Comparison of ENCODE assay signal across 36 cellular contexts in genomic region chr2:227383687-227384086, GRCh38. TPM values are rescaled to one million over a fixed set of nuclear protein-coding genes. Genes with fewer than 3 reads are reported as not detected.
"Had no signal": no experiment of that assay in that cellular context is flagged by ENCODE, and none has a peak within 500 bp of the region (broad histone marks: within the 10 kb centered on the region; RNA-seq: fewer than 3 reads in every experiment).

No MANE protein-coding gene starts in this region.

- H3K79me2 ChIP-seq: hepatocyte had no signal

- FAIRE-seq: astrocyte, endothelial cell of umbilical vein, keratinocyte, pancreas had no signal

- ATAC-seq: activated T-cell treated with anti-CD3 and anti-CD28 coated beads, Interleukin-2, amount 50 U/mL, for 4 hours; activated T-helper 17 cell treated with anti-CD3 and anti-CD28 coated beads, Interleukin-2, amount 50 U/mL, for 72 hours; gastrocnemius medialis; left cardiac atrium; left ventricle myocardium superior; naive thymus-derived CD4-positive, alpha-beta T cell; pancreas; psoas muscle had no signal

- H3K36me3 ChIP-seq: brain microvascular endothelial cell, gastrocnemius medialis, pancreas, tibial nerve, WERI-Rb-1 had no signal

- H3K4me2 ChIP-seq: hepatocyte, smooth muscle cell had no signal

- H3K4me1 ChIP-seq: gastrocnemius medialis, pancreas, psoas muscle, tibial nerve had no signal

- DNase-seq: activated CD4-positive, alpha-beta memory T cell treated with anti-CD3 and anti-CD28 coated beads, Interleukin-2, amount 10 ng/mL, durations not matched to agents 7 days and 5 days; activated CD4-positive, alpha-beta T cell treated with anti-CD3 and anti-CD28 coated beads, Interleukin-2, amount 10 ng/mL, durations not matched to agents 24 days and 14 days; activated CD4-positive, CD25-positive, alpha-beta regulatory T cell treated with anti-CD3 and anti-CD28 coated beads, Interleukin-2, amount 50 U/mL, for 72 hours; activated gamma-delta T cell treated with Interleukin-2 at 50 U/mL for 16 hours; activated naive CD4-positive, alpha-beta T cell treated with anti-CD3 and anti-CD28 coated beads, Interleukin-2, amount 50 U/mL, for 16 hours; activated T-cell treated with anti-CD3 and anti-CD28 coated beads, Interleukin-2, amount 50 U/mL, for 4 hours; amniotic stem cell; brain microvascular endothelial cell; cortex of kidney; gastrocnemius medialis; glutamatergic neuron; left cardiac atrium; left ventricle myocardium superior; naive thymus-derived CD4-positive, alpha-beta T cell; pancreas; psoas muscle; stimulated activated CD4-positive, alpha-beta T cell treated with anti-CD3 and anti-CD28 coated beads, Interleukin-2, amount 100 ng/mL, for 24 hours; stimulated activated naive CD4-positive, alpha-beta T cell treated with Interleukin-2 at 50 U/mL for 16 hours; SW 1271; T-helper 9 cell; WERI-Rb-1 had no signal

- H2AFZ ChIP-seq: hepatocyte had no signal

- H3K9me3 ChIP-seq: gastrocnemius medialis, pancreas, psoas muscle, tibial nerve had no signal

- H3K27ac ChIP-seq: brain microvascular endothelial cell, gastrocnemius medialis, pancreas, psoas muscle, WERI-Rb-1 had no signal

- H3K27me3 ChIP-seq: brain microvascular endothelial cell, hepatocyte, pancreas, tibial nerve had no signal

- H3K4me3 ChIP-seq: gastrocnemius medialis, hepatocyte, pancreas, psoas muscle, smooth muscle cell, tibial nerve had no signal

RNA-seq across cellular contexts. Expression of gene SCYGR1, which starts 4.1 kb away (rescaled TPM):
- total RNA-seq: activated CD4-positive, alpha-beta memory T cell treated with anti-CD3 and anti-CD28 coated beads, Interleukin-2, amount 10 ng/mL, durations not matched to agents 7 days and 5 days; activated CD4-positive, alpha-beta T cell treated with anti-CD3 and anti-CD28 coated beads, Interleukin-2, amount 10 ng/mL, durations not matched to agents 24 days and 14 days; activated T-cell treated with anti-CD3 and anti-CD28 coated beads, Interleukin-2, amount 50 U/mL, for 4 hours; activated T-helper 17 cell treated with anti-CD3 and anti-CD28 coated beads, Interleukin-2, amount 50 U/mL, for 72 hours; astrocyte; cardiac septum; cerebellum; endothelial cell of umbilical vein; gastrocnemius medialis; hepatocyte; left cardiac atrium; left ventricle myocardium superior; lung microvascular endothelial cell; mucosa of gallbladder; naive thymus-derived CD4-positive, alpha-beta T cell; pancreas; psoas muscle; smooth muscle cell; temporal lobe; tibial nerve; ureter had no signal
- polyA plus RNA-seq: endothelial cell of umbilical vein; esophagus; hepatocyte; keratinocyte; naive thymus-derived CD4-positive, alpha-beta T cell; neural cell; pancreas; psoas muscle; smooth muscle cell had no signal

RNA-seq across cellular contexts. Expression of gene TM4SF20, which starts 4.6 kb away (rescaled TPM):
- total RNA-seq: activated CD4-positive, alpha-beta memory T cell treated with anti-CD3 and anti-CD28 coated beads, Interleukin-2, amount 10 ng/mL, durations not matched to agents 7 days and 5 days; activated CD4-positive, alpha-beta T cell treated with anti-CD3 and anti-CD28 coated beads, Interleukin-2, amount 10 ng/mL, durations not matched to agents 24 days and 14 days; activated T-helper 17 cell treated with anti-CD3 and anti-CD28 coated beads, Interleukin-2, amount 50 U/mL, for 72 hours; astrocyte; cardiac septum; cerebellum; endothelial cell of umbilical vein; gastrocnemius medialis; left cardiac atrium; left ventricle myocardium superior; lung microvascular endothelial cell; mucosa of gallbladder; naive thymus-derived CD4-positive, alpha-beta T cell; pancreas; psoas muscle; smooth muscle cell; temporal lobe; tibial nerve; ureter had no signal
- polyA plus RNA-seq: endothelial cell of umbilical vein, keratinocyte, neural cell, pancreas, smooth muscle cell had no signal
